8 cellular contexts compared by ENCODE assay signal in the genomic region with DNA sequence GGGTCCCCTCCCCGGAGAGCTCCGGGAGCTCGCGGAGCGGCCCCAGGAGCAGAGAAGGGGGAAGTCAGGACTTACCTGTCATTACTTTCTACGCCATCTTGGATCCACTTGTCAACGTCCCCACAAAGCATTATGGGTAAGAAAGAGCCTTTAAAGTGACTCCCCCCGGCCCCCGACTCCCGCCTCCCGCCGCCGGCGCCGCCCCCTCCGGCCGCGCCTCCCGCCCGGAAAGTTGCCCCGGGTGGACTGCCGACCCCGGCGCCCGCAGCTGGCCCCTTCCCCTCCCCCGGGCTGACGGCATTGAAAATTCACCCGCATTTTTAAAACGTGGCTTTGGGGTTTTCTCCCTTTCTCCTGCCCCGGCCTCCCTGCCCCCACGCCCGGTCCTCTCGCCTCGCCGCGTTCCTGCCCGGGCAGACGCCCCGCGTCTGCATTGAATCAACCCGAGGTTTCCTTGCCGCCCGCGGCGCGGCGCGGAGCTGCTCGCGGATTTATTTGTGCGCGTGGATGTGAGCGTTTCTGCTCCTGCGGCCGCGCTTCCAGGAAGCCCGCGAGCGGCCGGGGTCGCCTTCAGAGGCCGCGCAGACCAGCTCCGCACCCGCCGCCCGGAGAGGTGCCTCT. TPM values are rescaled to one million over a fixed set of nuclear protein-coding genes. Genes with fewer than 3 reads are reported as not detected.
DNase-seq lines count a peak whose midpoint lies in the region; ATAC-seq and TF ChIP-seq lines count a peak whose summit lies in the region.

Gene HELZ, minus strand, starts transcription at position 124 of the 621 bp plus-strand sequence. CDS start 26,392 bp downstream, outside the sequence.

- DNase-seq in NCI-H524 (lab: John Stamatoyannopoulos, UW), result peak; percentile 64 to 81
- DNase-seq in activated CD4-positive, alpha-beta T cell treated with anti-CD3 and anti-CD28 coated beads for 36 hours, result peak; percentile 79
- peak; percentile 39 to 60 for DNase-seq in stimulated activated CD4-positive, alpha-beta T cell treated with anti-CD3 and anti-CD28 coated beads, Interleukin-15, amount 100 ng/mL, for 48 hours (ENCODE audit: low read depth in 2 of 2)

- CTCF ChIA-PET in activated CD4-positive, alpha-beta T cell treated with anti-CD3 and anti-CD28 coated beads for 36 hours (lab: Charles Lee), result interaction anchor here (0.7 kb wide), 1 partner anchor 26 kb away, joined by 4 read pairs; no protein-coding TSS in a partner anchor

- POLR2A ChIA-PET in activated CD4-positive, alpha-beta T cell treated with anti-CD3 and anti-CD28 coated beads for 36 hours (lab: Charles Lee), result interaction anchor here (0.6 to 1.0 kb wide), 2 partner anchors 49 to 121 kb away, joined by 3 to 5 read pairs; no protein-coding TSS in a partner anchor

- H3K4me1 Mint-ChIP-seq in activated CD4-positive, alpha-beta T cell treated with anti-CD3 and anti-CD28 coated beads for 36 hours, result peaks cover 40% of the 10 kb centered on the region

- H3K27me3 ChIP-seq in layer of hippocampus (ENCODE audit: control insufficient read depth, insufficient read depth, low read length), result no peaks in the 10 kb centered on the region

- peak within 1 kb of the TSS; percentile 94 for H3K4me3 Mint-ChIP-seq in activated CD4-positive, alpha-beta T cell treated with anti-CD3 and anti-CD28 coated beads for 36 hours

- H3K27ac ChIP-seq in 22Rv1 (peak within 1 kb of the TSS; percentile 67), cingulate gyrus (ENCODE audit: low read depth, low read length) (peak within 1 kb of the TSS; percentile 60), layer of hippocampus (ENCODE audit: low read depth, low read length) (peak within 1 kb of the TSS; percentile 65)

- intact Hi-C loops in activated CD4-positive, alpha-beta T cell treated with anti-CD3 and anti-CD28 coated beads for 36 hours (cut with DNase I, micrococcal nuclease), result loop anchor here in 1 of 2 experiments (1.0 to 2.0 kb wide), 4 partner anchors 48 to 580 kb away; partner anchors contain the start of genes BPTF, NOL11 and PSMD12

- no peak for TF ChIP-seq CTCF in 22Rv1 (IDR thresholded peaks at IDR 0.05)

- H3K27me3 Mint-ChIP-seq in activated CD4-positive, alpha-beta T cell treated with anti-CD3 and anti-CD28 coated beads for 36 hours, result peaks cover 2% of the 10 kb centered on the region

- ATAC-seq in GM18868 (IDR thresholded peaks at IDR 0.05; ENCODE audit: unreplicated experiment) (peak; percentile 66), HG03354 (IDR thresholded peaks at IDR 0.05; ENCODE audit: poor library complexity, severe bottlenecking, unreplicated experiment) (peak; percentile 63)
- peak; percentile 71 for ATAC-seq in activated CD4-positive, alpha-beta T cell treated with anti-CD3 and anti-CD28 coated beads for 36 hours

- H3K36me3 Mint-ChIP-seq in activated CD4-positive, alpha-beta T cell treated with anti-CD3 and anti-CD28 coated beads for 36 hours (ENCODE audit: low read depth), result peaks cover 14% of the 10 kb centered on the region

- H3K27ac Mint-ChIP-seq in activated CD4-positive, alpha-beta T cell treated with anti-CD3 and anti-CD28 coated beads for 36 hours, result peak within 1 kb of the TSS; percentile 85

- no peaks in the 10 kb centered on the region for H3K9me3 Mint-ChIP-seq in activated CD4-positive, alpha-beta T cell treated with anti-CD3 and anti-CD28 coated beads for 36 hours (ENCODE audit: low read depth)

RNA-seq across cellular contexts. Expression of gene HELZ, which starts in this region (rescaled TPM):
- total RNA-seq in activated CD4-positive, alpha-beta T cell treated with anti-CD3 and anti-CD28 coated beads for 36 hours, result 10 to 100 TPM; 55.3 to 58.0 TPM

Comparison
In these comparisons a context has a peak if more than half of its experiments do, and no peak if none do; other contexts are left out.
1. Peak in every context shown above with its lines: DNase-seq, ATAC-seq and H3K27ac ChIP-seq.